28 cellular contexts compared by ENCODE assay signal in the genomic region with DNA sequence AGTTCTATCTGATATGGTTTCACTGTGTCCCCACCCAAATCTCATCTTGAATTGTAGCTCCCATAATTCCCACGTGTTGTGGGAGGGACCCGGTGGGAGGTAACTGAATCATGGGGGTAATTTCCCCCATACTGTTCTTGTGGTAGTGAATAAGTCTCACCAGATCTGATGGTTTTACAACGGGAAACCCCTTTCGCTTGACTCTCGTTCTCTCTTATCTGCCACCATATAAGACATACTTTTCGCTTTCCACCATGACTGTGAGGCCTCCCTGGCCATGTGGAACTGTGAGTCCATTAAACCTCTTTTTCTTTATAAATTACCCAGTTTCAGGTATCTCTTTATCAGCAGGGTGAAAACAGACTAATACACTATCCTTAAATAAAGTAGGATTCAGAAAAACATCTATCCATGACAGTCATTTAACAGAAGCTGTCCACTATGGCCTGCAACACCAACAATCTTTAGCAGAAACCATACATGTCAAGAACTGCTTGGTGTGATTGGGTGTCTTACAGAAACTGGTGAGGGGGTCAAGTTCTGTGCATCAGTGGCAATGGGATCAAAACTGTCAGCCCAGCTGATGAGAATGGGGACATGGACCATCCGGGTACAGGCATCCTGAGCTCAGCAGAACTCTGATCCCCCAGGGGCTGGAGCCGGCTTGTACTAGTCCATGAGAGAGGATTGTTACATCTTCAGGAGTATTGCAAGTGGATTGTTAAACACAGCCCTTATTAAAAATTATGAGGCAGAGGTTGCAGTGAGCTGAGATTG. TPM values are rescaled to one million over a fixed set of nuclear protein-coding genes. Genes with fewer than 3 reads are reported as not detected.
"Had no signal": no experiment of that assay in that cellular context is flagged by ENCODE, and none has a peak within 500 bp of the region (broad histone marks: within the 10 kb centered on the region; RNA-seq: fewer than 3 reads in every experiment).

No MANE protein-coding gene starts in this region.

- H3K9me3 Mint-ChIP-seq: dendritic cell treated with granulocyte-macrophage colony-stimulating factor and Interleukin-4, amounts not matched to agents 40 ng/mL and 50 ng/mL, for 4 days; endodermal cell; immature natural killer cell; memory B cell; neural crest cell had no signal

- FAIRE-seq: pancreas had no signal

- H3K27ac ChIP-seq: ascending aorta, brain microvascular endothelial cell, foreskin keratinocyte, heart left ventricle, pancreas, psoas muscle, spleen, stomach, suprapubic skin, tibial artery had no signal

- H3K9me3 ChIP-seq: ascending aorta, heart left ventricle, pancreas, psoas muscle, spleen, stomach, suprapubic skin, tibial artery had no signal

- H3K36me3 ChIP-seq: ascending aorta, brain microvascular endothelial cell, heart left ventricle, pancreas, stomach, suprapubic skin, tibial artery had no signal

- H3K4me3 Mint-ChIP-seq: activated naive CD4-positive, alpha-beta T cell treated with anti-CD3 and anti-CD28 coated beads, Interleukin-2, amount 10 ng/mL, durations not matched to agents 7 days and 5 days; dendritic cell treated with granulocyte-macrophage colony-stimulating factor and Interleukin-4, amounts not matched to agents 40 ng/mL and 50 ng/mL, for 4 days; endodermal cell; immature natural killer cell; memory B cell; neural crest cell had no signal

- H3K27ac Mint-ChIP-seq: activated naive CD4-positive, alpha-beta T cell treated with anti-CD3 and anti-CD28 coated beads, Interleukin-2, amount 10 ng/mL, durations not matched to agents 7 days and 5 days; dendritic cell treated with granulocyte-macrophage colony-stimulating factor and Interleukin-4, amounts not matched to agents 40 ng/mL and 50 ng/mL, for 4 days; endodermal cell; memory B cell had no signal

- ATAC-seq: esophagus mucosa; foreskin keratinocyte; heart left ventricle; naive thymus-derived CD4-positive, alpha-beta T cell; pancreas; psoas muscle had no signal

- H3K4me1 Mint-ChIP-seq: memory B cell had no signal

- H3K4me1 ChIP-seq: ascending aorta, foreskin keratinocyte, heart left ventricle, pancreas, spleen, stomach, suprapubic skin, tibial artery had no signal

- H3K27me3 ChIP-seq: ascending aorta, brain microvascular endothelial cell, heart left ventricle, pancreas, spleen, stomach, suprapubic skin, tibial artery had no signal

- H3K27me3 Mint-ChIP-seq: activated naive CD4-positive, alpha-beta T cell treated with anti-CD3 and anti-CD28 coated beads, Interleukin-2, amount 10 ng/mL, durations not matched to agents 7 days and 5 days; dendritic cell treated with granulocyte-macrophage colony-stimulating factor and Interleukin-4, amounts not matched to agents 40 ng/mL and 50 ng/mL, for 4 days; memory B cell; naive thymus-derived CD4-positive, alpha-beta T cell had no signal

- H3K4me3 ChIP-seq: ascending aorta, heart left ventricle, pancreas, psoas muscle, spleen, stomach, suprapubic skin, tibial artery had no signal

- DNase-seq: activated CD4-positive, alpha-beta T cell treated with anti-CD3 and anti-CD28 coated beads for 4 hours; activated CD4-positive, alpha-beta T cell treated with anti-CD3 and anti-CD28 coated beads, Interleukin-2, amount 50 U/mL, for 48 hours; activated CD4-positive, CD25-positive, alpha-beta regulatory T cell; activated CD8-positive, alpha-beta memory T cell treated with anti-CD3 and anti-CD28 coated beads, Interleukin-2, amount 50 U/mL, for 48 hours; activated effector memory CD4-positive, alpha-beta T cell treated with anti-CD3 and anti-CD28 coated beads, Interleukin-2, amount 50 U/mL, for 16 hours; activated naive CD4-positive, alpha-beta T cell treated with anti-CD3 and anti-CD28 coated beads, Interleukin-2, amount 10 ng/mL, durations not matched to agents 7 days and 5 days; central memory CD4-positive, alpha-beta T cell; endodermal cell; heart left ventricle; hypothalamus; immature natural killer cell; midbrain; naive thymus-derived CD4-positive, alpha-beta T cell; nucleus accumbens; pancreas; psoas muscle; spleen; stomach; tibial artery had no signal

RNA-seq across cellular contexts. Expression of gene SCML4, which starts 59.2 kb away (rescaled TPM):
- total RNA-seq: ascending aorta, endodermal cell, foreskin keratinocyte, kidney epithelial cell had no signal
